ENCODE assay signal across 11 cellular contexts in genomic region chr17:2936771-2937321, GRCh38.
"Had no signal": no experiment of that assay in that cellular context is flagged by ENCODE, and none has a peak within 500 bp of the region (broad histone marks: within the 10 kb centered on the region; RNA-seq: fewer than 3 reads in every experiment).

No MANE protein-coding gene starts in this region.

- H3K36me3 Mint-ChIP-seq: activated naive CD4-positive, alpha-beta T cell treated with anti-CD3 and anti-CD28 coated beads, Interleukin-2, amount 50 U/mL, for 72 hours had no signal

- H3K27me3 Mint-ChIP-seq: naive thymus-derived CD8-positive, alpha-beta T cell; stimulated activated naive CD8-positive, alpha-beta T cell treated with anti-CD3 and anti-CD28 coated beads, Interleukin-15, Interleukin-2, amounts not matched to agents 100 ng/mL and 50 ng/mL, for 24 hours had no signal

- H3K4me3 Mint-ChIP-seq: naive thymus-derived CD8-positive, alpha-beta T cell; stimulated activated naive CD8-positive, alpha-beta T cell treated with anti-CD3 and anti-CD28 coated beads, Interleukin-15, Interleukin-2, amounts not matched to agents 100 ng/mL and 50 ng/mL, for 24 hours had no signal

- H3K9me3 ChIP-seq: adrenal gland, breast epithelium, tibial nerve had no signal

- DNase-seq: activated CD4-positive, alpha-beta T cell treated with anti-CD3 and anti-CD28 coated beads, Interleukin-2, amount 50 U/mL, for 48 hours; activated gamma-delta T cell treated with Interleukin-2 at 50 U/mL for 16 hours; adrenal gland; cerebellar nuclear complex; effector CD4-positive, alpha-beta T cell; left cardiac atrium; naive thymus-derived CD8-positive, alpha-beta T cell had no signal

- H3K9me3 Mint-ChIP-seq: activated naive CD4-positive, alpha-beta T cell treated with anti-CD3 and anti-CD28 coated beads, Interleukin-2, amount 50 U/mL, for 72 hours; naive thymus-derived CD8-positive, alpha-beta T cell; stimulated activated naive CD8-positive, alpha-beta T cell treated with anti-CD3 and anti-CD28 coated beads, Interleukin-15, Interleukin-2, amounts not matched to agents 100 ng/mL and 50 ng/mL, for 24 hours had no signal

- H3K4me3 ChIP-seq: adrenal gland, breast epithelium, tibial nerve had no signal

- H3K36me3 ChIP-seq: adrenal gland, breast epithelium, tibial nerve had no signal

- ATAC-seq: activated naive CD4-positive, alpha-beta T cell treated with anti-CD3 and anti-CD28 coated beads, Interleukin-2, amount 50 U/mL, for 72 hours; left cardiac atrium; naive thymus-derived CD8-positive, alpha-beta T cell had no signal

- H3K4me1 ChIP-seq: adrenal gland, breast epithelium had no signal

- H3K27me3 ChIP-seq: adrenal gland, breast epithelium, tibial nerve had no signal

- H3K27ac Mint-ChIP-seq: activated naive CD4-positive, alpha-beta T cell treated with anti-CD3 and anti-CD28 coated beads, Interleukin-2, amount 50 U/mL, for 72 hours; stimulated activated naive CD8-positive, alpha-beta T cell treated with anti-CD3 and anti-CD28 coated beads, Interleukin-15, Interleukin-2, amounts not matched to agents 100 ng/mL and 50 ng/mL, for 24 hours had no signal

- H3K27ac ChIP-seq: adrenal gland, breast epithelium, tibial nerve had no signal
